Comparison of ENCODE assay signal across 18 cellular contexts in genomic region chr11:12170501-12170900, GRCh38.
A peak's percentile ranks its signal among the peaks of the same experiment; 100 is the strongest.
DNase-seq lines count a peak whose midpoint lies in the region; ATAC-seq and TF ChIP-seq lines count a peak whose summit lies in the region.
"Had no signal": no experiment of that assay in that cellular context is flagged by ENCODE, and none has a peak within 500 bp of the region (broad histone marks: within the 10 kb centered on the region; RNA-seq: fewer than 3 reads in every experiment).

No MANE protein-coding gene starts in this region.

- no peaks in the 10 kb centered on the region for H3K9me3 ChIP-seq in Caco-2
- H3K9me3 ChIP-seq in SJCRH30 (replicated peaks) = 0 out of 2 replicates have a peak, but pooled peaks cover 4% of the 10 kb centered on the region
- no peaks in the 10 kb centered on the region for H3K9me3 ChIP-seq in gastroesophageal sphincter
- no peaks in the 10 kb centered on the region for H3K9me3 ChIP-seq in stomach smooth muscle (ENCODE audit: control insufficient read depth in 2 of 2, low read length in 2 of 2)
- H3K9me3 ChIP-seq: body of pancreas, prostate gland had no signal

- H3K4me3 ChIP-seq in Caco-2 (ENCODE audit: low read depth, low read length) (no peak overlapping the region), SJCRH30 (no peak overlapping the region), gastroesophageal sphincter (no peak overlapping the region), stomach smooth muscle (ENCODE audit: low read length in 2 of 2) (peak overlapping the region in 1 of 2 donors; percentile 47)
- H3K4me3 ChIP-seq: body of pancreas, left lung, prostate gland had no signal

- ATAC-seq in gastroesophageal sphincter = no peak

- TF ChIP-seq EP300 in gastroesophageal sphincter (IDR thresholded peaks at IDR 0.05) = no peak

- no peaks in the 10 kb centered on the region for H3K9me3 Mint-ChIP-seq in Caco-2 (ENCODE audit: unreplicated experiment)
- H3K9me3 Mint-ChIP-seq: H9 had no signal

- no peak for DNase-seq in Caco-2
- DNase-seq in SJCRH30 = no peak
- no peak for DNase-seq in HuH-7 (ENCODE audit: low spot score)
- DNase-seq in GM19238 (ENCODE audit: insufficient read length, low spot score) = no peak
- no peak for DNase-seq in NCI-H2196 treated with DMSO at 0.1 percent for 48 hours (lab: John Stamatoyannopoulos, UW; ENCODE audit: unreplicated experiment)
- DNase-seq: DMS153; effector CD8-positive, alpha-beta T cell; H9; left lung; naive B cell; NCI-H446 treated with DMSO at 0.1 percent for 48 hours; SHP77; stimulated activated CD4-positive, alpha-beta T cell treated with anti-CD3 and anti-CD28 coated beads, Interleukin-15, amount 100 ng/mL, for 24 hours had no signal

- TF ChIP-seq POLR2A in gastroesophageal sphincter (IDR thresholded peaks at IDR 0.05) = no peak

- CTCF ChIA-PET in Caco-2 (lab: Charles Lee) = interaction anchor here (1.5 kb wide), 1 partner anchor 16 kb away, joined by 4 read pairs; no protein-coding TSS in a partner anchor

- peak overlapping the region in 1 of 2 donors; percentile 21 for H3K9ac ChIP-seq in stomach smooth muscle (ENCODE audit: low read length in 2 of 2)

- peak overlapping the region; percentile 18 for H3K27ac Mint-ChIP-seq in Caco-2 (ENCODE audit: unreplicated experiment)
- H3K27ac Mint-ChIP-seq: H9 had no signal

- H3K36me3 ChIP-seq in Caco-2 (ENCODE audit: control insufficient read depth, insufficient read depth, low read length) (peaks cover 5% of the 10 kb centered on the region), SJCRH30 (no peaks in the 10 kb centered on the region), gastroesophageal sphincter (no peaks in the 10 kb centered on the region), stomach smooth muscle (ENCODE audit: control insufficient read depth in 2 of 2, insufficient read depth in 2 of 2, low read length in 2 of 2) (peaks cover 2 to 7% of the 10 kb centered on the region in 2 donors)
- H3K36me3 ChIP-seq: left lung, prostate gland had no signal

- peaks cover 47% of the 10 kb centered on the region for H3K4me1 Mint-ChIP-seq in Caco-2 (ENCODE audit: low read depth, unreplicated experiment)
- H3K4me1 Mint-ChIP-seq: naive B cell had no signal

- TF ChIP-seq CTCF in Caco-2 (IDR thresholded peaks at IDR 0.05; ENCODE audit: insufficient read depth in 1 of 2, low read depth in 1 of 2, low read length in 1 of 2, severe bottlenecking in 1 of 2, unreplicated experiment in 1 of 2) (no peak), gastroesophageal sphincter (IDR thresholded peaks at IDR 0.05) (no peak)

- H3K27ac ChIP-seq in SJCRH30 = peak overlapping the region; percentile 8; the same call in 1 of the 2 replicates
- peak overlapping the region; percentile 3 to 67 (median 64) for H3K27ac ChIP-seq in gastroesophageal sphincter
- H3K27ac ChIP-seq in stomach smooth muscle (ENCODE audit: low read length) = peak overlapping the region; percentile 67
- H3K27ac ChIP-seq: body of pancreas, prostate gland had no signal

- BruUV-seq in Caco-2 (replicated peaks; lab: Mats Ljungman, UMichigan) = no TSS peak

- 40% methylated on average over 3 of the region's 3 CpGs; no CpG with 5 or more reads in 1 of the 2 donors for WGBS in gastroesophageal sphincter (ENCODE audit: low coverage in 1 of 2), 2 donors

- no peaks in the 10 kb centered on the region for H3K27me3 Mint-ChIP-seq in Caco-2 (ENCODE audit: insufficient read depth, unreplicated experiment)
- H3K27me3 Mint-ChIP-seq: naive B cell; stimulated activated naive CD8-positive, alpha-beta T cell treated with anti-CD3 and anti-CD28 coated beads, Interleukin-15, Interleukin-2, amounts not matched to agents 100 ng/mL and 50 ng/mL, for 24 hours had no signal

- H3K36me3 Mint-ChIP-seq in Caco-2 (ENCODE audit: insufficient read depth, unreplicated experiment) = peaks cover 56% of the 10 kb centered on the region
- H3K36me3 Mint-ChIP-seq: naive B cell had no signal

- POLR2A ChIA-PET in Caco-2 (lab: Charles Lee) = no interaction called here

- intact Hi-C loops in Caco-2 (cut with micrococcal nuclease; ENCODE audit: unreplicated experiment) = no loop called here

- H3K27me3 ChIP-seq in Caco-2 (replicated peaks; ENCODE audit: control insufficient read depth, insufficient read depth, low read length) (no peaks in the 10 kb centered on the region), SJCRH30 (no peaks in the 10 kb centered on the region), gastroesophageal sphincter (no peaks in the 10 kb centered on the region), stomach smooth muscle (ENCODE audit: control insufficient read depth in 1 of 2, insufficient read depth in 2 of 2, low read length in 2 of 2) (no peaks in the 10 kb centered on the region)
- H3K27me3 ChIP-seq: body of pancreas, left lung had no signal

- peaks cover 67% of the 10 kb centered on the region for H3K4me1 ChIP-seq in Caco-2
- H3K4me1 ChIP-seq in SJCRH30 = peaks cover 29% of the 10 kb centered on the region
- peaks cover 0 to 75% (median 9%) of the 10 kb centered on the region in 3 donors for H3K4me1 ChIP-seq in gastroesophageal sphincter
- H3K4me1 ChIP-seq in stomach smooth muscle (ENCODE audit: control insufficient read depth, insufficient read depth, low read length) = peaks cover 51% of the 10 kb centered on the region
- H3K4me1 ChIP-seq: body of pancreas, prostate gland had no signal

- H3K4me3 Mint-ChIP-seq in Caco-2 (ENCODE audit: unreplicated experiment) = no peak overlapping the region
- H3K4me3 Mint-ChIP-seq: H9; naive B cell; stimulated activated naive CD8-positive, alpha-beta T cell treated with anti-CD3 and anti-CD28 coated beads, Interleukin-15, Interleukin-2, amounts not matched to agents 100 ng/mL and 50 ng/mL, for 24 hours had no signal

Comparison
In these comparisons a context has a peak if more than half of its experiments do, and no peak if none do; other contexts are left out.
1. H3K27ac ChIP-seq: peak in every context shown above with its lines; median percentile 67 in stomach smooth muscle; 64 in gastroesophageal sphincter; 8 in SJCRH30.